In the genomic region with DNA sequence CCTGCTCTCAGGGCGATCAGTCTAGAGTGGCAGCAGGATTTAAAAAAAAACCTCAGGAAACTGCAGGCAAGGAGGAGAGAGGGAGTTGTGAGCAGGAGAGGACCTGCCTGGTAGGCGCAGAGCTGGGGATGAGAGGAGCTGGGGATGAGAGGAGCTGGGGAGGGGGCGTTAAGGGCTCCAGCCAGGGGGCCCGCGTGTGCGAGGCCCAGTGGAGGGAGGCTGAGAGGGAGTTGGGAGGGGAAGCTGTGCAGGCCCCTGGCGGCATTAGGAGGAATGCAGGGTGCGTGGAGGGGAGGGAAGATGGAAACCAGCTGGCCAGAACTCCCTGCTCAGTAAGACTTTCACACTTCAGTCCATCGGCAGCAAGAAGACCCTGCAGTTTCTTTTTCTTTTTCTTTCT, we compare ENCODE assay signal across 14 cellular contexts. TPM values are rescaled to one million over a fixed set of nuclear protein-coding genes. Genes with fewer than 3 reads are reported as not detected.
DNase-seq lines count a peak whose midpoint lies in the region; ATAC-seq and TF ChIP-seq lines count a peak whose summit lies in the region.
"Had no signal": no experiment of that assay in that cellular context is flagged by ENCODE, and none has a peak within 500 bp of the region (broad histone marks: within the 10 kb centered on the region; RNA-seq: fewer than 3 reads in every experiment).

No MANE protein-coding gene starts in this region.

- peaks cover 7 to 12% of the 10 kb centered on the region in 2 experiments for H3K36me3 ChIP-seq in SK-N-SH (replicated peaks in 1 of 2; ENCODE audit: control insufficient read depth in 1 of 2, insufficient read depth in 2 of 2, low read length in 1 of 2)
- peaks cover 25% of the 10 kb centered on the region for H3K36me3 ChIP-seq in osteoblast (ENCODE audit: insufficient read depth, low read length)
- H3K36me3 ChIP-seq in Caco-2 (ENCODE audit: control insufficient read depth, insufficient read depth, low read length) = no peaks in the 10 kb centered on the region

- H3K79me2 ChIP-seq in SK-N-SH (ENCODE audit: insufficient read depth) = peaks cover 17% of the 10 kb centered on the region; the same call in 1 of the 2 replicates
- peaks cover 38% of the 10 kb centered on the region for H3K79me2 ChIP-seq in osteoblast (ENCODE audit: insufficient read depth, low read length)

- no peak for TF ChIP-seq EP300 in SK-N-SH (IDR thresholded peaks at IDR 0.05; ENCODE audit: borderline replicate concordance in 1 of 2, low read depth in 1 of 2, low read length in 1 of 2)

- H3K27me3 Mint-ChIP-seq in Caco-2 (ENCODE audit: insufficient read depth, unreplicated experiment) = no peaks in the 10 kb centered on the region
- H3K27me3 Mint-ChIP-seq: CD4-positive, alpha-beta memory T cell had no signal

- WGBS in SK-N-SH (ENCODE audit: low lambda C conversion rate) = 59% methylated on average over 9 of the region's 9 CpGs

- H3K27ac Mint-ChIP-seq in Caco-2 (ENCODE audit: unreplicated experiment) = no peak overlapping the region

- no peak overlapping the region for H3K4me3 ChIP-seq in AG09309 (ENCODE audit: control insufficient read depth, low read depth, low read length)
- no peak overlapping the region for H3K4me3 ChIP-seq in SK-N-SH (ENCODE audit: low read depth in 2 of 2, low read length in 1 of 2)
- no peak overlapping the region for H3K4me3 ChIP-seq in foreskin fibroblast (ENCODE audit: low read depth in 1 of 2, low read length in 2 of 2)
- no peak overlapping the region for H3K4me3 ChIP-seq in osteoblast (ENCODE audit: insufficient read depth, low read length)
- H3K4me3 ChIP-seq in Caco-2 (ENCODE audit: low read depth, low read length) = no peak overlapping the region
- H3K4me3 ChIP-seq: lung had no signal

- H3K27ac ChIP-seq in SK-N-SH (ENCODE audit: low read depth in 2 of 2, low read length in 1 of 2) (peak overlapping the region in 1 of 2 experiments; percentile 90; a peak in 2 of 4 replicates), osteoblast (ENCODE audit: low read depth, low read length) (no peak overlapping the region)

- no peak overlapping the region for H3K4me3 Mint-ChIP-seq in Caco-2 (ENCODE audit: unreplicated experiment)
- H3K4me3 Mint-ChIP-seq: CD4-positive, alpha-beta memory T cell had no signal

- no peaks in the 10 kb centered on the region for H3F3A ChIP-seq in SK-N-SH (replicated peaks; ENCODE audit: insufficient read depth)

- peak; percentile 38 for TF ChIP-seq RAD21 in SK-N-SH (IDR thresholded peaks at IDR 0.05; ENCODE audit: low read length)

- no peaks in the 10 kb centered on the region for H3K9me2 ChIP-seq in SK-N-SH

- POLR2A ChIA-PET in SK-N-SH (lab: Yijun Ruan, JAX) (interaction anchor here (0.6 kb wide), 2 partner anchors 142 to 1286 kb away, joined by 3 read pairs; no protein-coding TSS in a partner anchor), Caco-2 (lab: Charles Lee) (no interaction called here)

- H3K36me3 Mint-ChIP-seq in Caco-2 (ENCODE audit: insufficient read depth, unreplicated experiment) = peaks cover 5% of the 10 kb centered on the region
- H3K36me3 Mint-ChIP-seq: CD4-positive, alpha-beta memory T cell had no signal

- TF ChIP-seq CTCF in AG09309 (IDR thresholded peaks at IDR 0.05; ENCODE audit: control insufficient read depth, insufficient read depth, low read depth, low read length, missing control alignments) = peak; percentile 44
- no peak for TF ChIP-seq CTCF in SK-N-SH (IDR thresholded peaks at IDR 0.05)
- peak; percentile 29 for TF ChIP-seq CTCF in foreskin fibroblast (IDR thresholded peaks at IDR 0.05; ENCODE audit: low read depth, low read length)
- TF ChIP-seq CTCF in osteoblast (IDR thresholded peaks at IDR 0.05; ENCODE audit: extremely low read depth, low read depth, low read length) = no peak
- no peak for TF ChIP-seq CTCF in Caco-2 (IDR thresholded peaks at IDR 0.05; ENCODE audit: insufficient read depth in 1 of 2, low read depth in 1 of 2, low read length in 1 of 2, severe bottlenecking in 1 of 2, unreplicated experiment in 1 of 2)

- DNase-seq in AG09309 (ENCODE audit: low read depth) = no peak
- peak; percentile 89 for DNase-seq in SK-N-SH
- peak; percentile 13 to 66 for DNase-seq in foreskin fibroblast
- DNase-seq in osteoblast (ENCODE audit: insufficient read length, low spot score, missing footprints) = peak; percentile 73
- no peak for DNase-seq in NAMALWA (ENCODE audit: low spot score)
- no peak for DNase-seq in Caco-2
- DNase-seq: activated gamma-delta T cell treated with Interleukin-2 at 50 U/mL for 16 hours; CD4-positive, alpha-beta memory T cell; KBM-7; SIG-M5; small intestine had no signal

- intact Hi-C loops in Caco-2 (cut with micrococcal nuclease; ENCODE audit: unreplicated experiment) = no loop called here

- ATAC-seq in GM19452 (IDR thresholded peaks at IDR 0.05; ENCODE audit: unreplicated experiment) (no peak), GM19023 (IDR thresholded peaks at IDR 0.05; ENCODE audit: unreplicated experiment) (no peak)

- no TSS peak for BruUV-seq in Caco-2 (replicated peaks; lab: Mats Ljungman, UMichigan)

- CTCF ChIA-PET in SK-N-SH (lab: Yijun Ruan, JAX) = interaction anchor here (0.6 to 3.1 kb wide), 21 partner anchors 8 to 122 kb away, joined by 3 to 23 read pairs (median 4); no protein-coding TSS in a partner anchor
- CTCF ChIA-PET in Caco-2 (lab: Charles Lee) = no interaction called here

- H3K9me3 Mint-ChIP-seq in Caco-2 (ENCODE audit: unreplicated experiment) = no peaks in the 10 kb centered on the region
- H3K9me3 Mint-ChIP-seq: CD4-positive, alpha-beta memory T cell had no signal

- H3K4me2 ChIP-seq in SK-N-SH (no peak overlapping the region), osteoblast (ENCODE audit: insufficient read depth, low read length) (no peak overlapping the region)

- H2AFZ ChIP-seq in SK-N-SH (ENCODE audit: low read depth) = no peak overlapping the region
- no peak overlapping the region for H2AFZ ChIP-seq in osteoblast (ENCODE audit: low read length)

- peaks cover 0 to 22% of the 10 kb centered on the region in 2 experiments; a peak in 1 of 4 replicates for H3K4me1 ChIP-seq in SK-N-SH (ENCODE audit: control insufficient read depth in 1 of 2, insufficient read depth in 2 of 2, low read depth in 1 of 2, low read length in 1 of 2)
- H3K4me1 ChIP-seq in osteoblast (ENCODE audit: insufficient read depth, low read length) = peaks cover 6% of the 10 kb centered on the region
- no peaks in the 10 kb centered on the region for H3K4me1 ChIP-seq in Caco-2

- no peaks in the 10 kb centered on the region for H3K4me1 Mint-ChIP-seq in Caco-2 (ENCODE audit: low read depth, unreplicated experiment)
- H3K4me1 Mint-ChIP-seq: CD4-positive, alpha-beta memory T cell had no signal

- no peaks in the 10 kb centered on the region for H3K27me3 ChIP-seq in SK-N-SH (ENCODE audit: insufficient read depth)
- no peaks in the 10 kb centered on the region for H3K27me3 ChIP-seq in osteoblast (ENCODE audit: insufficient read depth, low read length)
- H3K27me3 ChIP-seq in Caco-2 (replicated peaks; ENCODE audit: control insufficient read depth, insufficient read depth, low read length) = no peaks in the 10 kb centered on the region

- H4K20me1 ChIP-seq in SK-N-SH (ENCODE audit: insufficient read depth) = peaks cover 15% of the 10 kb centered on the region; the same call in 1 of the 2 replicates
- H4K20me1 ChIP-seq in osteoblast (ENCODE audit: insufficient read depth, low read length) = peaks cover 17% of the 10 kb centered on the region

- no peak overlapping the region for H3K9ac ChIP-seq in SK-N-SH

- H3K9me3 ChIP-seq in SK-N-SH = no peaks in the 10 kb centered on the region
- no peaks in the 10 kb centered on the region for H3K9me3 ChIP-seq in osteoblast (ENCODE audit: low read depth, low read length)
- H3K9me3 ChIP-seq in Caco-2 = no peaks in the 10 kb centered on the region

TF ChIP-seq in SK-N-SH, 30 proteins besides CTCF, POLR2A, EP300 and RAD21:
- TF ChIP-seq RXRA (IDR thresholded peaks at IDR 0.05; ENCODE audit: borderline replicate concordance, low read depth) (no peak), TCF12 (IDR thresholded peaks at IDR 0.05) (peak; percentile 28; the same call in 1 of the 2 replicates), YY1 (IDR thresholded peaks at IDR 0.05; ENCODE audit: low read depth) (no peak)

RNA-seq across cellular contexts. Expression of a gene that starts 45.2 kb away (rescaled TPM):
- polyA plus RNA-seq in SK-N-SH (2012; rRNA removed) = 0.15 and 0.28 TPM in 2 replicates
- 0.04 and 0.06 TPM in 2 replicates for polyA plus RNA-seq in SK-N-SH (2012; cell fraction: cytosol; rRNA removed)
- polyA plus RNA-seq in SK-N-SH (2012; cell fraction: nucleus; rRNA removed) = 0.55 and 0.56 TPM in 2 replicates
- total RNA-seq in osteoblast = under 0.01 TPM in 2 replicates
- total RNA-seq in Caco-2 (2022) = 0.41 and 0.53 TPM in 2 replicates
- total RNA-seq: CD4-positive, alpha-beta memory T cell had no signal
- polyA plus RNA-seq: CD4-positive, alpha-beta memory T cell had no signal

RNA-seq across cellular contexts. Expression of a gene that starts 48.1 kb away (rescaled TPM):
- polyA plus RNA-seq in SK-N-SH (2012; rRNA removed) = 40.6 and 52.9 TPM in 2 replicates
- polyA plus RNA-seq in SK-N-SH (2012; cell fraction: cytosol; rRNA removed) = 30.8 and 37.3 TPM in 2 replicates
- polyA plus RNA-seq in SK-N-SH (2012; cell fraction: nucleus; rRNA removed) = 21.5 and 23.7 TPM in 2 replicates
- 43.0 and 49.9 TPM in 2 replicates for total RNA-seq in osteoblast
- total RNA-seq in Caco-2 (2022) = 18.2 and 19.1 TPM in 2 replicates
- polyA plus RNA-seq: CD4-positive, alpha-beta memory T cell had no signal

Comparison
In these comparisons a context has a peak if more than half of its experiments do, and no peak if none do; other contexts are left out.
1. DNase-seq: peak in SK-N-SH (single experiment), foreskin fibroblast (2 of 2) and osteoblast (single experiment); none in AG09309 (single experiment), NAMALWA (single experiment) and Caco-2 (0 of 2).
2. CTCF ChIP-seq: peak in AG09309 (single experiment) and foreskin fibroblast (single experiment); none in SK-N-SH (single experiment), osteoblast (single experiment) and Caco-2 (0 of 2).